In the genomic region with DNA sequence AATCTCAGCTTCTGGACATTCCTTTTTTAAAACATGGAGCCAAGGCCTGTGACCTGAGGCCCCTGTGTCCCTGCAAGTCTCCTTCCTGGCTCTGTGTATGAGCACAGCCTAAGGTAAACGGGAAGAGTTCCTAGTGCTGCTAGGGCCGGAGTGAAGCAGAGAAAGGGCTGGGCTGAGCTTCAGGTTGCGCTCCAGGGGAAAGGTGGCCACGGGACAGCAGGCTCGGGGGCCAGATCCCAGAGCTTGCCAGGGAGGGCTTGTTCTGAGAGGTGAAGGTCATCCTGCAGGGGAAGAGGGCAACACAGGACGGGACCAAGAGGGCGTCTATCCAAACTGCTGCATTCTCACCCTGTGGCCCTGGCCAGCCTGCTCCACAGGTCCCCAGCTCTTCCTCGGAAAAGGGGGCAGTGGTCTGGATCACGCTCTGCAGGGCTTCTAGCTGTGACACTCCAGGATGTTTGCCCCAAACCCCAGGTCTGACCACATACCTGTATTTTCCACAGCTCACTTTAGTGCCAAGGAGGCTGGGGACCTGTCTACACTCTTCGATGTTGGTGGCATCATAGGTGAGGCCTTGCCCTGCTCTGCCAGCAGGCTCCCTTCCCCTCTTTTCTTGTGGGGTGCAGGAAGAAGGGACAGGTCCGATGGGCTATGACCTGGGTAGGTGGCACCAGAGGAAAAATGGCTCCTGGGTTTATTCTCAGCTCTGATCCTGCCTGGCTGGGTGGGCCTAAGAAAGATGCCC, we compare ENCODE assay signal across 1 cellular context.
TF ChIP-seq lines count a peak whose summit lies in the region.

No MANE protein-coding gene starts in this region.

TF ChIP-seq in HepG2, 621 proteins besides CTCF, POLR2A, EP300 and RAD21:
- TF ChIP-seq, protein P1, sequence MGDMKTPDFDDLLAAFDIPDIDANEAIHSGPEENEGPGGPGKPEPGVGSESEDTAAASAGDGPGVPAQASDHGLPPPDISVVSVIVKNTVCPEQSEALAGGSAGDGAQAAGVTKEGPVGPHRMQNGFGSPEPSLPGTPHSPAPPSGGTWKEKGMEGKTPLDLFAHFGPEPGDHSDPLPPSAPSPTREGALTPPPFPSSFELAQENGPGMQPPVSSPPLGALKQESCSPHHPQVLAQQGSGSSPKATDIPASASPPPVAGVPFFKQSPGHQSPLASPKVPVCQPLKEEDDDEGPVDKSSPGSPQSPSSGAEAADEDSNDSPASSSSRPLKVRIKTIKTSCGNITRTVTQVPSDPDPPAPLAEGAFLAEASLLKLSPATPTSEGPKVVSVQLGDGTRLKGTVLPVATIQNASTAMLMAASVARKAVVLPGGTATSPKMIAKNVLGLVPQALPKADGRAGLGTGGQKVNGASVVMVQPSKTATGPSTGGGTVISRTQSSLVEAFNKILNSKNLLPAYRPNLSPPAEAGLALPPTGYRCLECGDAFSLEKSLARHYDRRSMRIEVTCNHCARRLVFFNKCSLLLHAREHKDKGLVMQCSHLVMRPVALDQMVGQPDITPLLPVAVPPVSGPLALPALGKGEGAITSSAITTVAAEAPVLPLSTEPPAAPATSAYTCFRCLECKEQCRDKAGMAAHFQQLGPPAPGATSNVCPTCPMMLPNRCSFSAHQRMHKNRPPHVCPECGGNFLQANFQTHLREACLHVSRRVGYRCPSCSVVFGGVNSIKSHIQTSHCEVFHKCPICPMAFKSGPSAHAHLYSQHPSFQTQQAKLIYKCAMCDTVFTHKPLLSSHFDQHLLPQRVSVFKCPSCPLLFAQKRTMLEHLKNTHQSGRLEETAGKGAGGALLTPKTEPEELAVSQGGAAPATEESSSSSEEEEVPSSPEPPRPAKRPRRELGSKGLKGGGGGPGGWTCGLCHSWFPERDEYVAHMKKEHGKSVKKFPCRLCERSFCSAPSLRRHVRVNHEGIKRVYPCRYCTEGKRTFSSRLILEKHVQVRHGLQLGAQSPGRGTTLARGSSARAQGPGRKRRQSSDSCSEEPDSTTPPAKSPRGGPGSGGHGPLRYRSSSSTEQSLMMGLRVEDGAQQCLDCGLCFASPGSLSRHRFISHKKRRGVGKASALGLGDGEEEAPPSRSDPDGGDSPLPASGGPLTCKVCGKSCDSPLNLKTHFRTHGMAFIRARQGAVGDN (CRISPR knock-in tag; IDR thresholded peaks at IDR 0.05), result peak; percentile 16
- TF ChIP-seq, protein P2, sequence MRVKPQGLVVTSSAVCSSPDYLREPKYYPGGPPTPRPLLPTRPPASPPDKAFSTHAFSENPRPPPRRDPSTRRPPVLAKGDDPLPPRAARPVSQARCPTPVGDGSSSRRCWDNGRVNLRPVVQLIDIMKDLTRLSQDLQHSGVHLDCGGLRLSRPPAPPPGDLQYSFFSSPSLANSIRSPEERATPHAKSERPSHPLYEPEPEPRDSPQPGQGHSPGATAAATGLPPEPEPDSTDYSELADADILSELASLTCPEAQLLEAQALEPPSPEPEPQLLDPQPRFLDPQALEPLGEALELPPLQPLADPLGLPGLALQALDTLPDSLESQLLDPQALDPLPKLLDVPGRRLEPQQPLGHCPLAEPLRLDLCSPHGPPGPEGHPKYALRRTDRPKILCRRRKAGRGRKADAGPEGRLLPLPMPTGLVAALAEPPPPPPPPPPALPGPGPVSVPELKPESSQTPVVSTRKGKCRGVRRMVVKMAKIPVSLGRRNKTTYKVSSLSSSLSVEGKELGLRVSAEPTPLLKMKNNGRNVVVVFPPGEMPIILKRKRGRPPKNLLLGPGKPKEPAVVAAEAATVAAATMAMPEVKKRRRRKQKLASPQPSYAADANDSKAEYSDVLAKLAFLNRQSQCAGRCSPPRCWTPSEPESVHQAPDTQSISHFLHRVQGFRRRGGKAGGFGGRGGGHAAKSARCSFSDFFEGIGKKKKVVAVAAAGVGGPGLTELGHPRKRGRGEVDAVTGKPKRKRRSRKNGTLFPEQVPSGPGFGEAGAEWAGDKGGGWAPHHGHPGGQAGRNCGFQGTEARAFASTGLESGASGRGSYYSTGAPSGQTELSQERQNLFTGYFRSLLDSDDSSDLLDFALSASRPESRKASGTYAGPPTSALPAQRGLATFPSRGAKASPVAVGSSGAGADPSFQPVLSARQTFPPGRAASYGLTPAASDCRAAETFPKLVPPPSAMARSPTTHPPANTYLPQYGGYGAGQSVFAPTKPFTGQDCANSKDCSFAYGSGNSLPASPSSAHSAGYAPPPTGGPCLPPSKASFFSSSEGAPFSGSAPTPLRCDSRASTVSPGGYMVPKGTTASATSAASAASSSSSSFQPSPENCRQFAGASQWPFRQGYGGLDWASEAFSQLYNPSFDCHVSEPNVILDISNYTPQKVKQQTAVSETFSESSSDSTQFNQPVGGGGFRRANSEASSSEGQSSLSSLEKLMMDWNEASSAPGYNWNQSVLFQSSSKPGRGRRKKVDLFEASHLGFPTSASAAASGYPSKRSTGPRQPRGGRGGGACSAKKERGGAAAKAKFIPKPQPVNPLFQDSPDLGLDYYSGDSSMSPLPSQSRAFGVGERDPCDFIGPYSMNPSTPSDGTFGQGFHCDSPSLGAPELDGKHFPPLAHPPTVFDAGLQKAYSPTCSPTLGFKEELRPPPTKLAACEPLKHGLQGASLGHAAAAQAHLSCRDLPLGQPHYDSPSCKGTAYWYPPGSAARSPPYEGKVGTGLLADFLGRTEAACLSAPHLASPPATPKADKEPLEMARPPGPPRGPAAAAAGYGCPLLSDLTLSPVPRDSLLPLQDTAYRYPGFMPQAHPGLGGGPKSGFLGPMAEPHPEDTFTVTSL (CRISPR knock-in tag; IDR thresholded peaks at IDR 0.05; ENCODE audit: borderline replicate concordance), result no peak
- TF ChIP-seq, protein P3, sequence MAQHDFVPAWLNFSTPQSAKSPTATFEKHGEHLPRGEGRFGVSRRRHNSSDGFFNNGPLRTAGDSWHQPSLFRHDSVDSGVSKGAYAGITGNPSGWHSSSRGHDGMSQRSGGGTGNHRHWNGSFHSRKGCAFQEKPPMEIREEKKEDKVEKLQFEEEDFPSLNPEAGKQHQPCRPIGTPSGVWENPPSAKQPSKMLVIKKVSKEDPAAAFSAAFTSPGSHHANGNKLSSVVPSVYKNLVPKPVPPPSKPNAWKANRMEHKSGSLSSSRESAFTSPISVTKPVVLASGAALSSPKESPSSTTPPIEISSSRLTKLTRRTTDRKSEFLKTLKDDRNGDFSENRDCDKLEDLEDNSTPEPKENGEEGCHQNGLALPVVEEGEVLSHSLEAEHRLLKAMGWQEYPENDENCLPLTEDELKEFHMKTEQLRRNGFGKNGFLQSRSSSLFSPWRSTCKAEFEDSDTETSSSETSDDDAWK (CRISPR knock-in tag; IDR thresholded peaks at IDR 0.05), result no peak
